Comparison of ENCODE assay signal across 17 cellular contexts in the genomic region with DNA sequence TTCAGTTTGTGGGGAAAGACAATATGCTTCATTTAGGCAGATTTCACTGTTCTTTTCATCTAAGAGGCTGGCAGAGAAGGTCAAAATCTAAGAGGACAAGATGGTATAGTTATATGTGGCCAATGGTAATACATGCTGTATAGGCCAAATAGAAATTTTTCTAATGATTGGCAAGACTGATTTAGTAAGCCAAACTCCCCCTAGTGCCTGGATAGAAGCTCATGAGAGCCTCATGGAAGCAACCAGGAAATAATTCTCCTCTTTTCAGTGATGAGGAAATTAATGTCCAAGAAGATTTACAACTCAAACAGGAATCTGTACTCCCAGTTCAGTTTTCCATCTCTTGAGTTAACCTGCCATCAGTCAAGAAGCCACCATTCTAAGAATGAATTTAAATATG.
DNase-seq lines count a peak whose midpoint lies in the region; ATAC-seq and TF ChIP-seq lines count a peak whose summit lies in the region.
"Had no signal": no experiment of that assay in that cellular context is flagged by ENCODE, and none has a peak within 500 bp of the region (broad histone marks: within the 10 kb centered on the region; RNA-seq: fewer than 3 reads in every experiment).

No MANE protein-coding gene starts in this region.

- no peak for TF ChIP-seq CTCF in GM13976 (IDR thresholded peaks at IDR 0.05; ENCODE audit: borderline replicate concordance, control extremely low read depth, extremely low read depth, insufficient read depth, missing control alignments)

- no peak for ATAC-seq in GM19455 (IDR thresholded peaks at IDR 0.05; ENCODE audit: unreplicated experiment)

- in situ Hi-C loops in SK-MEL-5 (cut with HindIII; ENCODE audit: low pct_unique_long_range_greater_than_20kb, low sequenced_read_pairs) (no loop called here), GM13976 (cut with MboI; ENCODE audit: low sequenced_read_pairs, unreplicated experiment) (no loop called here)

- peak; percentile 6 for DNase-seq in SIG-M5 treated with dmso at 0.1 percent for 504 hours (lab: John Stamatoyannopoulos, UW; ENCODE audit: unreplicated experiment)
- no peak for DNase-seq in SIG-M5 (lab: John Stamatoyannopoulos, UW)
- peak; percentile 32 for DNase-seq in HT-29 (ENCODE audit: low spot score)
- DNase-seq in SK-MEL-5 (ENCODE audit: low read depth, low spot score): peak; percentile 42
- no peak for DNase-seq in GM13976 (ENCODE audit: low spot score)
- no peak for DNase-seq in CD1c-positive myeloid dendritic cell (ENCODE audit: extremely low spot score)
- DNase-seq in MV-4-11 (lab: John Stamatoyannopoulos, UW): no peak
- DNase-seq: GOT3, KG1, NCI-H1048, NCI-H1436 treated with DMSO at 0.1 percent for 48 hours, NCI-H2029, NCI-H2171, NCI-H526, OCI-M1, SHP77 had no signal

Comparison
In these comparisons a context has a peak if more than half of its experiments do, and no peak if none do; other contexts are left out.
1. DNase-seq: peak in SIG-M5 treated with dmso at 0.1 percent for 504 hours (single experiment), HT-29 (single experiment) and SK-MEL-5 (single experiment); none in SIG-M5 (single experiment), GM13976 (single experiment), CD1c-positive myeloid dendritic cell (single experiment) and MV-4-11 (single experiment).